Comparison of ENCODE assay signal across 7 cellular contexts in genomic region chr14:29109589-29109988, GRCh38.
"Had no signal": no experiment of that assay in that cellular context is flagged by ENCODE, and none has a peak within 500 bp of the region (broad histone marks: within the 10 kb centered on the region; RNA-seq: fewer than 3 reads in every experiment).

No MANE protein-coding gene starts in this region.

- H3K27ac ChIP-seq: HL-60, KMS-11 had no signal

- H3K4me3 Mint-ChIP-seq: IgD-negative memory B cell had no signal

- H3K4me2 ChIP-seq: KMS-11 had no signal

- H3K4me1 Mint-ChIP-seq: IgD-negative memory B cell had no signal

- H3K36me3 Mint-ChIP-seq: IgD-negative memory B cell had no signal

- H3K9ac ChIP-seq: KMS-11 had no signal

- FAIRE-seq: HTR-8/SVneo had no signal

- DNase-seq: IMR-90, KBM-7, KG1 had no signal

- H3K27ac Mint-ChIP-seq: IgD-negative memory B cell had no signal

- H3K27me3 Mint-ChIP-seq: IgD-negative memory B cell had no signal
